25 cellular contexts compared by ENCODE assay signal in the genomic region with DNA sequence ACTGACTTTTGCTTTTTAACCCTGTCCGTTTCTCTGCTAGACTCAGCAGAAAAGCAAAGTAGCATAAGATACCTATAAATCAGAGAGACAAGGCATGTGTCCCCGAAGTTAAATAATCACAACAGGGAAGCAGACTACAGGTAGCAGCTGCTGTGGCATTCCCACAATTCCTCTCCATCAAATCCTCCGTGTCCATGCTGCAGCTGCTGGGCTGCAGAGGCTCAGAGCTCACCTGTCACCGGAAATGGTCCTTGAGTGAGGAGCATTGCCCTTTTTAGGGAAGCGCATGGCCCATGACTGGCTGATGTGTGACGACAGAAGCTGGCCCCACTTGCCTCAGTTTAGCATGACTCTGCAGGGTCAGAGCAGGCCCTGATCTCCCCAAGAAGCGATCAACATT.
"Had no signal": no experiment of that assay in that cellular context is flagged by ENCODE, and none has a peak within 500 bp of the region (broad histone marks: within the 10 kb centered on the region; RNA-seq: fewer than 3 reads in every experiment).

No MANE protein-coding gene starts in this region.

- DNase-seq: effector CD8-positive, alpha-beta T cell; endodermal cell; foreskin fibroblast; gastrocnemius medialis; head of caudate nucleus; left ventricle myocardium superior; lower lobe of right lung; naive thymus-derived CD8-positive, alpha-beta T cell; nephron progenitor cell; occipital lobe; ovary; posterior cingulate gyrus; psoas muscle; right cardiac atrium; spleen; stimulated activated CD4-positive, alpha-beta T cell treated with anti-CD3 and anti-CD28 coated beads, Interleukin-4, amount 100 ng/mL, for 4 hours; stimulated activated naive CD8-positive, alpha-beta T cell treated with anti-CD3 and anti-CD28 coated beads, Interleukin-15, Interleukin-2, amounts not matched to agents 100 U/mL and 50 U/mL, for 24 hours; substantia nigra; testis; tibial artery had no signal

- FAIRE-seq: keratinocyte had no signal

- H3K4me1 ChIP-seq: gastrocnemius medialis, lower lobe of right lung, psoas muscle, spleen, testis, tibial artery had no signal

- ATAC-seq: esophagus mucosa; gastrocnemius medialis; left ventricle myocardium superior; lower lobe of right lung; naive thymus-derived CD8-positive, alpha-beta T cell; psoas muscle; right cardiac atrium; stimulated activated memory B cell treated with anti-CD40 and anti-IgM and Interleukin-4, amounts not matched to agents 10 μg/mL and 1 μg/mL and 100 μg/mL, for 72 hours; stimulated activated naive CD8-positive, alpha-beta T cell treated with anti-CD3 and anti-CD28 coated beads, Interleukin-15, Interleukin-2, amounts not matched to agents 100 U/mL and 50 U/mL, for 24 hours had no signal

- H3K36me3 ChIP-seq: gastrocnemius medialis, lower lobe of right lung, ovary, spleen, tibial artery had no signal

- H3K4me3 ChIP-seq: gastrocnemius medialis, lower lobe of right lung, ovary, psoas muscle, skin epidermis, spleen, testis, tibial artery had no signal

- H3K27ac ChIP-seq: epithelial cell of prostate, gastrocnemius medialis, lower lobe of right lung, ovary, psoas muscle, skin epidermis, spleen, testis, tibial artery had no signal

- H3K27me3 ChIP-seq: gastrocnemius medialis, ovary, spleen, testis had no signal

- H3K9me3 ChIP-seq: gastrocnemius medialis, lower lobe of right lung, ovary, psoas muscle, spleen, testis, tibial artery had no signal
